In the genomic region with DNA sequence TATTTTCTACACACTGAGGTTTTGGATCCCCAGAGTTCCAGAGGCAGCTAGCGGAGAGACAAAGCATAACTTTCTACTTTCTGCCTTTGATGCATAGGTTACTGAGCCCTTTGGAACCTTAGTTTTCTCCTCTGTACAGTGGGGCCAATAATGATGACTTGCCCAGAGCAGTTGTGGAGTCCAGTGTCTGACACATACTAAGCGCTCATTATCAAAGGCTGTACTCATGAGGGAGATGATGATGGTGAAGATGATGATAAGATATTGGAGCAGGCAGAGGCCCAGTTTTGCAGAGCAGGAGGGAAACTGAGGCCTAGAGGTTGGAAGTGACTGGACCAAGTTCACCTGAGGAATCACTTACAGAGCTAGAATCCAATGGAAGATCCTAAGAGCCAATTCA, we compare ENCODE assay signal across 21 cellular contexts.
"Had no signal": no experiment of that assay in that cellular context is flagged by ENCODE, and none has a peak within 500 bp of the region (broad histone marks: within the 10 kb centered on the region; RNA-seq: fewer than 3 reads in every experiment).

No MANE protein-coding gene starts in this region.

- ATAC-seq: activated T-cell treated with anti-CD3 and anti-CD28 coated beads, Interleukin-2, amount 50 U/mL, for 72 hours; effector memory CD8-positive, alpha-beta T cell; sciatic nerve; stimulated activated memory B cell treated with anti-CD40 and anti-IgM and Interleukin-4, amounts not matched to agents 10 μg/mL and 1 μg/mL and 100 μg/mL, for 72 hours; T-helper 17 cell; upper lobe of right lung had no signal

- H3K4me3 Mint-ChIP-seq: activated naive CD4-positive, alpha-beta T cell treated with anti-CD3 and anti-CD28 coated beads, Interleukin-2, amount 50 U/mL, for 24 hours; activated T-cell treated with anti-CD3 and anti-CD28 coated beads, Interleukin-2, amount 50 U/mL, for 72 hours; effector memory CD8-positive, alpha-beta T cell; stimulated activated memory B cell treated with anti-CD40 and anti-IgM and Interleukin-4, amounts not matched to agents 10 μg/mL and 1 μg/mL and 100 μg/mL, for 72 hours; T-helper 17 cell had no signal

- H3K9me3 ChIP-seq: ascending aorta, testis, upper lobe of right lung had no signal

- H3K27ac Mint-ChIP-seq: activated naive CD4-positive, alpha-beta T cell treated with anti-CD3 and anti-CD28 coated beads, Interleukin-2, amount 50 U/mL, for 24 hours; activated T-cell treated with anti-CD3 and anti-CD28 coated beads, Interleukin-2, amount 50 U/mL, for 72 hours; effector memory CD8-positive, alpha-beta T cell; stimulated activated memory B cell treated with anti-CD40 and anti-IgM and Interleukin-4, amounts not matched to agents 10 μg/mL and 1 μg/mL and 100 μg/mL, for 72 hours; T-helper 17 cell had no signal

- H3K4me3 ChIP-seq: ascending aorta, cardiac muscle cell, lung, spleen, testis, upper lobe of right lung had no signal

- DNase-seq: activated CD4-positive, alpha-beta T cell treated with anti-CD3 and anti-CD28 coated beads for 1 hour; activated CD8-positive, alpha-beta memory T cell treated with anti-CD3 and anti-CD28 coated beads for 24 hours; activated CD8-positive, alpha-beta memory T cell treated with anti-CD3 and anti-CD28 coated beads, Interleukin-2, amount 50 U/mL, for 48 hours; activated effector memory CD4-positive, alpha-beta T cell treated with anti-CD3 and anti-CD28 coated beads, Interleukin-2, amount 50 U/mL, for 16 hours; activated T-cell treated with anti-CD3 and anti-CD28 coated beads, Interleukin-2, amount 50 U/mL, for 72 hours; effector memory CD8-positive, alpha-beta T cell; hippocampal formation; spleen; stimulated activated CD4-positive, alpha-beta T cell treated with anti-CD3 and anti-CD28 coated beads, Interleukin-4, amount 100 ng/mL, for 4 hours; T-helper 17 cell; testis; upper lobe of right lung; WERI-Rb-1 had no signal

- H3K36me3 Mint-ChIP-seq: activated naive CD4-positive, alpha-beta T cell treated with anti-CD3 and anti-CD28 coated beads, Interleukin-2, amount 50 U/mL, for 24 hours; stimulated activated memory B cell treated with anti-CD40 and anti-IgM and Interleukin-4, amounts not matched to agents 10 μg/mL and 1 μg/mL and 100 μg/mL, for 72 hours had no signal

- H3K36me3 ChIP-seq: ascending aorta, cardiac muscle cell, spleen, upper lobe of right lung, WERI-Rb-1 had no signal

- H3K9me3 Mint-ChIP-seq: activated naive CD4-positive, alpha-beta T cell treated with anti-CD3 and anti-CD28 coated beads, Interleukin-2, amount 50 U/mL, for 24 hours; effector memory CD8-positive, alpha-beta T cell had no signal

- FAIRE-seq: islet of Langerhans had no signal

- H3K4me1 ChIP-seq: upper lobe of right lung had no signal

- H3K27ac ChIP-seq: ascending aorta, cardiac muscle cell, foreskin keratinocyte, testis, upper lobe of right lung, WERI-Rb-1 had no signal

- H3K4me1 Mint-ChIP-seq: activated naive CD4-positive, alpha-beta T cell treated with anti-CD3 and anti-CD28 coated beads, Interleukin-2, amount 50 U/mL, for 24 hours; stimulated activated memory B cell treated with anti-CD40 and anti-IgM and Interleukin-4, amounts not matched to agents 10 μg/mL and 1 μg/mL and 100 μg/mL, for 72 hours; T-helper 17 cell had no signal

- H3K27me3 ChIP-seq: ascending aorta, cardiac muscle cell, foreskin keratinocyte, testis, upper lobe of right lung had no signal
